30 cellular contexts compared by ENCODE assay signal in the genomic region with DNA sequence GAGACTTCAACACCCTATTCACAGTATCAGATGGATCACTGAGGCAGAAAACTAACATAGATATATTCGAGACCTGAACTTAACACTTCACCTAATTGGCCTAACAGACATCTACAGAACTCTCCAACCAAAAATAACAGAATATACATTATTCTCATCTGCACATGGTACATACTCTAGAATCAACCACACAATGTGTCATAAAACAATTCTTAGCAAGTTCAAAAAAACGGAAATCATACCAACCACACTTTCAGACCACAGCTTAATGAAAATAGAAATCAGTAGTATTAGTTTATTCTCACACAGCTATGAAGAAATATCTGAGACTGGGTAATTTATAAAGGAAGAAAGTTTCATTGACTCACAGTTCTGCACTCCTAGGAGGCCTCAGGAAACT.
"Had no signal": no experiment of that assay in that cellular context is flagged by ENCODE, and none has a peak within 500 bp of the region (broad histone marks: within the 10 kb centered on the region; RNA-seq: fewer than 3 reads in every experiment).

No MANE protein-coding gene starts in this region.

- H3K79me2 ChIP-seq: hepatocyte had no signal

- H3K27ac Mint-ChIP-seq: dendritic cell treated with granulocyte-macrophage colony-stimulating factor and Interleukin-4, amounts not matched to agents 40 ng/mL and 50 ng/mL, for 4 days; endodermal cell; mesothelial cell of epicardium; naive thymus-derived CD4-positive, alpha-beta T cell; nephron; stimulated activated naive CD8-positive, alpha-beta T cell treated with anti-CD3 and anti-CD28 coated beads, Interleukin-15, amount 100 ng/mL, for 72 hours had no signal

- H3K27me3 ChIP-seq: gastroesophageal sphincter, heart left ventricle, hepatocyte, right atrium auricular region, suprapubic skin, transverse colon, upper lobe of right lung, uterus had no signal

- H3K9me3 Mint-ChIP-seq: dendritic cell treated with granulocyte-macrophage colony-stimulating factor and Interleukin-4, amounts not matched to agents 40 ng/mL and 50 ng/mL, for 4 days; endodermal cell had no signal

- H2AFZ ChIP-seq: hepatocyte had no signal

- H3K36me3 Mint-ChIP-seq: naive thymus-derived CD4-positive, alpha-beta T cell had no signal

- FAIRE-seq: kidney had no signal

- H3K27me3 Mint-ChIP-seq: dendritic cell treated with granulocyte-macrophage colony-stimulating factor and Interleukin-4, amounts not matched to agents 40 ng/mL and 50 ng/mL, for 4 days; naive thymus-derived CD4-positive, alpha-beta T cell; stimulated activated naive CD8-positive, alpha-beta T cell treated with anti-CD3 and anti-CD28 coated beads, Interleukin-15, amount 100 ng/mL, for 72 hours had no signal

- H3K4me3 Mint-ChIP-seq: dendritic cell treated with granulocyte-macrophage colony-stimulating factor and Interleukin-4, amounts not matched to agents 40 ng/mL and 50 ng/mL, for 4 days; endodermal cell; mesothelial cell of epicardium; naive thymus-derived CD4-positive, alpha-beta T cell; nephron; stimulated activated naive CD8-positive, alpha-beta T cell treated with anti-CD3 and anti-CD28 coated beads, Interleukin-15, amount 100 ng/mL, for 72 hours had no signal

- H3K36me3 ChIP-seq: gastroesophageal sphincter, heart left ventricle, prostate gland, right atrium auricular region, suprapubic skin, transverse colon, upper lobe of right lung, uterus had no signal

- H3K4me3 ChIP-seq: gastroesophageal sphincter, heart left ventricle, hepatocyte, prostate gland, right atrium auricular region, smooth muscle cell, suprapubic skin, transverse colon, upper lobe of right lung, uterus had no signal

- H3K4me1 Mint-ChIP-seq: naive thymus-derived CD4-positive, alpha-beta T cell; nephron; stimulated activated naive CD8-positive, alpha-beta T cell treated with anti-CD3 and anti-CD28 coated beads, Interleukin-15, amount 100 ng/mL, for 72 hours had no signal

- DNase-seq: effector CD8-positive, alpha-beta T cell; endodermal cell; foreskin keratinocyte; heart left ventricle; kidney; mesenchymal stem cell; naive thymus-derived CD4-positive, alpha-beta T cell; nucleus accumbens; stimulated activated CD4-positive, alpha-beta T cell treated with anti-CD3 and anti-CD28 coated beads, Interleukin-12 subunit alpha, Interleukin-12 subunit beta, amount 100 ng/mL, for 4 hours; stimulated activated CD4-positive, alpha-beta T cell treated with anti-CD3 and anti-CD28 coated beads, Interleukin-1b, Interleukin-23, amount 100 ng/mL, for 48 hours; stimulated activated CD4-positive, alpha-beta T cell treated with anti-CD3 and anti-CD28 coated beads, Interleukin-4, amount 100 ng/mL, for 1 hour; stimulated activated CD8-positive, alpha-beta memory T cell treated with anti-CD3 and anti-CD28 coated beads, Interleukin-4, amount 100 ng/mL, for 48 hours; stimulated activated naive CD4-positive, alpha-beta T cell; stimulated activated naive CD8-positive, alpha-beta T cell treated with anti-CD3 and anti-CD28 coated beads, Interleukin-15, amount 100 ng/mL, for 72 hours; transverse colon; upper lobe of right lung; uterus had no signal

- H3K27ac ChIP-seq: epithelial cell of prostate, foreskin keratinocyte, gastroesophageal sphincter, heart left ventricle, hepatocyte, prostate gland, right atrium auricular region, suprapubic skin, transverse colon, upper lobe of right lung, uterus had no signal

- H3K4me2 ChIP-seq: hepatocyte, smooth muscle cell had no signal

- ATAC-seq: esophagus mucosa; foreskin keratinocyte; gastroesophageal sphincter; heart left ventricle; left lobe of liver; naive thymus-derived CD4-positive, alpha-beta T cell; sciatic nerve; stimulated activated naive CD8-positive, alpha-beta T cell treated with anti-CD3 and anti-CD28 coated beads, Interleukin-15, amount 100 ng/mL, for 72 hours; upper lobe of right lung had no signal

- H3K4me1 ChIP-seq: foreskin keratinocyte, heart left ventricle, prostate gland, right atrium auricular region, suprapubic skin, transverse colon, upper lobe of right lung, uterus had no signal

- H3K9me3 ChIP-seq: gastroesophageal sphincter, prostate gland, right atrium auricular region, suprapubic skin, transverse colon, upper lobe of right lung, uterus had no signal
